Comparison of ENCODE assay signal across 32 cellular contexts in the genomic region with DNA sequence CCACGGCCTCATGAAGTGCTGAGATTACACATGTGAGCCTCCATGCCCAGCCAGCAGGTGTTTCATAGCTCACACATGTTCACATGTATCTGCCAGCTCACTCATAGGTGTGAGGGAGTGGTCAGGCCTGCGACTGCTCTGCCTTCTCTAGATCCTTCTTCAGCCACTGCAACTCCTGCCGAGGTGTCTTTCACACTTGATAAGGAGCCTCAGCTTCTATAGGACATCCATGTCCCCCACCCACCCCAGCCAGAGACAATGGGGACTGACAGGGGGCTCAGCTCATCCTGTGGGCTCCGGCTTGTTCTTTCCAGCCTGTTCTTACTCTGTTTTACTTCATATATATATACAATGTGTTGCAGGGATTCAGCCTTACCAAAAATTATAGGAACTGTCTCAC.
"Had no signal": no experiment of that assay in that cellular context is flagged by ENCODE, and none has a peak within 500 bp of the region (broad histone marks: within the 10 kb centered on the region; RNA-seq: fewer than 3 reads in every experiment).

No MANE protein-coding gene starts in this region.

- H3K36me3 ChIP-seq: MG63, SJSA1 had no signal

- H2AFZ ChIP-seq: PC-9 had no signal

- H3K4me3 ChIP-seq: K562, MG63, PC-9, SJSA1 had no signal

- DNase-seq: Kasumi-1, KG1, MG63, NCI-H1048, NCI-H1092 treated with DMSO at 0.1 percent for 48 hours, NCI-H1105 treated with DMSO at 0.1 percent for 48 hours, NCI-H1417, NCI-H1436, NCI-H146, NCI-H1694, NCI-H187, NCI-H1930, NCI-H2029 treated with DMSO at 0.1 percent for 48 hours, NCI-H2081 treated with DMSO at 0.1 percent for 48 hours, NCI-H2107, NCI-H2171, NCI-H226, NCI-H446 treated with DMSO at 0.1 percent for 48 hours, NCI-H510A, NCI-H524, NCI-H526, NCI-H69, NCI-H748 treated with DMSO at 0.1 percent for 48 hours, NCI-H82, PC-9, SHP77 treated with DMSO at 0.1 percent for 48 hours, SK-N-SH had no signal

- H3K27ac ChIP-seq: PC-9, RWPE1, SJSA1 had no signal

- H3K4me2 ChIP-seq: PC-9, SK-N-SH had no signal

- H3K9ac ChIP-seq: SK-N-SH had no signal

- H3K9me3 ChIP-seq: MG63, SJSA1, SK-N-SH had no signal

- ATAC-seq: K562, Panc1, Right ventricle myocardium inferior had no signal

- H3K27me3 ChIP-seq: MG63 had no signal

- H3K4me1 ChIP-seq: SJSA1 had no signal
